ENCODE assay signal across 13 cellular contexts in the genomic region with DNA sequence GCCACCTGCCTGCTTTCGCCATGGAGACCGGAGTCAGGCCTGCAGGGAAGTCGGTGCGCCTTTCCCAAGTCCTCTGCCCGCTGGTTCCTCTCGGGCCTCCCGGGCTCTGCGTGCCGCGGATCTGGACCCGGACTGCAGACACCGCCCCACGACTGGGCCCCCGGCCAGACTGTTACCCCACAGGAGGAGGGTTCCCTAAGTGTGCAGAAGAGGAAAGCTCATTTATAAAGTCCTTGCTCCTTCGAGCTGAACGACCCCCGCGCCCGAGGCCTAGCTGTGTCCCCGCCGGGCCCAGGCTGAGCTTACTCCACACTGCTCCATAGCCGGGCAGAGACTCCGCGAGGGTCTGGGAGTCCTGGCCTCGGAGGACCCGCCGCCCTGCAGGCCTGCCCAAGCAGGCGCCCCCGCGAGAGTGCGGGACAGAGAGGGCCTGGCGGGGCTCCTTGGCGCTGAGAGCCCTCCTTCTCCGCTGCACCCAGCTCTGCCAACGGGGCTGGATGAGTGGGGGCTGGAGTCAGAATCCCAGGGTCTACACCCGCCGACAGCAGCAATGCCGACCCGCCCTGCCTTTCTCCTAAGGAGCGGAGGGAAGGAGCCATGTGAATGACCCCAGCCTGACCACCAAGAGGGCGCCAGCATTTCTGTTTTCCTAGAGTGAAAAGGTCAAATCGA. TPM values are rescaled to one million over a fixed set of nuclear protein-coding genes. Genes with fewer than 3 reads are reported as not detected.
DNase-seq lines count a peak whose midpoint lies in the region; ATAC-seq and TF ChIP-seq lines count a peak whose summit lies in the region.
"Had no signal": no experiment of that assay in that cellular context is flagged by ENCODE, and none has a peak within 500 bp of the region (broad histone marks: within the 10 kb centered on the region; RNA-seq: fewer than 3 reads in every experiment).

No MANE protein-coding gene starts in this region.

- H3K4me1 ChIP-seq in left ventricle myocardium inferior (peaks cover 29% of the 10 kb centered on the region), right atrium auricular region (peaks cover 0 to 27% of the 10 kb centered on the region in 2 donors), mesenchymal stem cell (ENCODE audit: control insufficient read depth, insufficient read depth, low read depth, low read length) (peaks cover 30% of the 10 kb centered on the region), PC-9 (replicated peaks; ENCODE audit: insufficient read depth) (no peaks in the 10 kb centered on the region)
- no peaks in the 10 kb centered on the region for H3K4me1 ChIP-seq in naive thymus-derived CD4-positive, alpha-beta T cell (ENCODE audit: control insufficient read depth in 2 of 2, insufficient read depth in 2 of 2, low read length in 2 of 2)
- H3K4me1 ChIP-seq: SJSA1 had no signal

- H2BK15ac ChIP-seq in mesenchymal stem cell (ENCODE audit: low read depth, poor library complexity, severe bottlenecking) = no peak overlapping the region

- no peak overlapping the region for H3K9ac ChIP-seq in mesenchymal stem cell (ENCODE audit: low read length)

- WGBS in mesenchymal stem cell = 2% methylated on average over 42 of the region's 42 CpGs

- H3K36me3 Mint-ChIP-seq in WTC11 (no peaks in the 10 kb centered on the region), type B pancreatic cell (no peaks in the 10 kb centered on the region)
- H3K36me3 Mint-ChIP-seq in naive thymus-derived CD4-positive, alpha-beta T cell = peaks cover 0 to 1% (median 0%) of the 10 kb centered on the region in 5 donors

- H3K79me2 ChIP-seq in PC-9 (ENCODE audit: low read depth) = no peaks in the 10 kb centered on the region

- peaks cover 100% of the 10 kb centered on the region for H3K27me3 Mint-ChIP-seq in WTC11 (ENCODE audit: low read depth)
- H3K27me3 Mint-ChIP-seq in type B pancreatic cell = peaks cover 97% of the 10 kb centered on the region
- peaks cover 72 to 92% (median 81%) of the 10 kb centered on the region in 5 donors for H3K27me3 Mint-ChIP-seq in naive thymus-derived CD4-positive, alpha-beta T cell

- peaks cover 100% of the 10 kb centered on the region for H3K27me3 ChIP-seq in left ventricle myocardium inferior (ENCODE audit: low read depth)
- peaks cover 65 to 81% of the 10 kb centered on the region in 2 donors for H3K27me3 ChIP-seq in right atrium auricular region
- peaks cover 94 to 98% of the 10 kb centered on the region in 2 experiments for H3K27me3 ChIP-seq in mesenchymal stem cell (ENCODE audit: control insufficient read depth in 1 of 2, insufficient read depth in 1 of 2, low read length in 2 of 2)
- H3K27me3 ChIP-seq in PC-9 (ENCODE audit: insufficient read depth, low read depth) = peaks cover 99% of the 10 kb centered on the region
- H3K27me3 ChIP-seq in naive thymus-derived CD4-positive, alpha-beta T cell (ENCODE audit: control insufficient read depth in 2 of 2, insufficient read depth in 2 of 2, low read length in 2 of 2) = peaks cover 10 to 28% of the 10 kb centered on the region in 2 donors

- H3K27ac Mint-ChIP-seq in WTC11 (no peak overlapping the region), type B pancreatic cell (no peak overlapping the region)
- H3K27ac Mint-ChIP-seq in naive thymus-derived CD4-positive, alpha-beta T cell = peak overlapping the region in 1 of 9 donors; percentile 18
- H3K27ac Mint-ChIP-seq: activated naive CD4-positive, alpha-beta T cell treated with anti-CD3 and anti-CD28 coated beads, Interleukin-2, amount 50 U/mL, for 72 hours had no signal

- no peak overlapping the region for H2AK5ac ChIP-seq in mesenchymal stem cell (ENCODE audit: low read length, severe bottlenecking)

- no peaks in the 10 kb centered on the region for H3K79me1 ChIP-seq in mesenchymal stem cell (replicated peaks; ENCODE audit: low read length, poor library complexity, severe bottlenecking)

- H3K9me3 ChIP-seq in left ventricle myocardium inferior (replicated peaks) (no peaks in the 10 kb centered on the region), right atrium auricular region (no peaks in the 10 kb centered on the region), mesenchymal stem cell (ENCODE audit: control insufficient read depth, low read length) (peaks cover 4% of the 10 kb centered on the region), PC-9 (ENCODE audit: insufficient read depth, low read depth) (no peaks in the 10 kb centered on the region)
- H3K9me3 ChIP-seq in naive thymus-derived CD4-positive, alpha-beta T cell (ENCODE audit: control insufficient read depth in 2 of 3, low read length in 3 of 3) = no peaks in the 10 kb centered on the region
- H3K9me3 ChIP-seq: SJSA1, tibial nerve had no signal

- H3K27ac ChIP-seq in left ventricle myocardium inferior (replicated peaks) (no peak overlapping the region), right atrium auricular region (no peak overlapping the region), mesenchymal stem cell (ENCODE audit: low read length, poor library complexity, severe bottlenecking) (no peak overlapping the region), PC-9 (no peak overlapping the region)
- no peak overlapping the region for H3K27ac ChIP-seq in naive thymus-derived CD4-positive, alpha-beta T cell (ENCODE audit: low read depth, low read length)
- H3K27ac ChIP-seq: SJSA1, tibial nerve had no signal

- no peak overlapping the region for H2AFZ ChIP-seq in mesenchymal stem cell (ENCODE audit: low read depth, low read length)
- H2AFZ ChIP-seq in PC-9 = no peak overlapping the region

- peak overlapping the region; percentile 64 for H3K4me2 ChIP-seq in mesenchymal stem cell (ENCODE audit: low read length, poor library complexity, severe bottlenecking)
- no peak overlapping the region for H3K4me2 ChIP-seq in PC-9

- no peak overlapping the region for H2BK12ac ChIP-seq in mesenchymal stem cell (ENCODE audit: low read length in 2 of 2)

- DNase-seq in left ventricle myocardium inferior = no peak
- DNase-seq in right atrium auricular region (ENCODE audit: low spot score) = no peak
- DNase-seq in WTC11 (ENCODE audit: low spot score) = no peak
- no peak for DNase-seq in mesenchymal stem cell
- DNase-seq in type B pancreatic cell (ENCODE audit: extremely low spot score, unreplicated experiment) = no peak
- DNase-seq in PC-9 = no peak
- no peak for DNase-seq in naive thymus-derived CD4-positive, alpha-beta T cell
- DNase-seq: left colon, NCI-H1436 had no signal

- H3K4me3 ChIP-seq in left ventricle myocardium inferior (peak overlapping the region; percentile 44), right atrium auricular region (no peak overlapping the region), mesenchymal stem cell (ENCODE audit: insufficient read depth in 1 of 2, low read depth in 1 of 2, low read length in 2 of 2) (no peak overlapping the region), PC-9 (no peak overlapping the region)
- no peak overlapping the region for H3K4me3 ChIP-seq in naive thymus-derived CD4-positive, alpha-beta T cell (ENCODE audit: low read length)
- H3K4me3 ChIP-seq: SJSA1 had no signal

- no peak overlapping the region for H3K14ac ChIP-seq in mesenchymal stem cell (ENCODE audit: low read length in 2 of 2)

- H3K9me2 ChIP-seq in PC-9 (ENCODE audit: insufficient read depth) = no peaks in the 10 kb centered on the region

- ATAC-seq in WTC11 = peak; percentile 16
- no peak for ATAC-seq in HG03442 (IDR thresholded peaks at IDR 0.05; ENCODE audit: unreplicated experiment)
- ATAC-seq in naive thymus-derived CD4-positive, alpha-beta T cell = no peak

- no peak overlapping the region for H4K91ac ChIP-seq in mesenchymal stem cell (ENCODE audit: low read length)

- H3K9me3 Mint-ChIP-seq in WTC11 = no peaks in the 10 kb centered on the region
- no peaks in the 10 kb centered on the region for H3K9me3 Mint-ChIP-seq in type B pancreatic cell
- no peaks in the 10 kb centered on the region for H3K9me3 Mint-ChIP-seq in naive thymus-derived CD4-positive, alpha-beta T cell
- H3K9me3 Mint-ChIP-seq: activated naive CD4-positive, alpha-beta T cell treated with anti-CD3 and anti-CD28 coated beads, Interleukin-2, amount 50 U/mL, for 72 hours had no signal

- CTCF ChIA-PET in WTC11 (lab: Charles Lee) (interaction anchor here (0.6 to 0.9 kb wide), 4 partner anchors 17 to 67 kb away, joined by 3 to 4 read pairs (median 3); no protein-coding TSS in a partner anchor), PC-9 (lab: Charles Lee) (no interaction called here)
- CTCF ChIA-PET in naive thymus-derived CD4-positive, alpha-beta T cell (lab: Charles Lee) = no interaction called here

- H3K23ac ChIP-seq in mesenchymal stem cell (ENCODE audit: low read length in 2 of 2) = no peak overlapping the region

- H3F3A ChIP-seq in PC-9 (ENCODE audit: insufficient read depth, low read depth) = no peaks in the 10 kb centered on the region

- intact Hi-C loops in left ventricle myocardium inferior (cut with micrococcal nuclease) = no loop called here
- intact Hi-C loops in PC-9 (cut with micrococcal nuclease; ENCODE audit: unreplicated experiment) = no loop called here
- intact Hi-C loops in naive thymus-derived CD4-positive, alpha-beta T cell (cut with micrococcal nuclease) = loop anchor here in 1 of 2 donors (2.0 to 5.0 kb wide), 2 partner anchors 89 to 1541 kb away; no protein-coding TSS in a partner anchor

- peaks cover 29% of the 10 kb centered on the region for H3K4me1 Mint-ChIP-seq in WTC11
- peaks cover 3% of the 10 kb centered on the region for H3K4me1 Mint-ChIP-seq in type B pancreatic cell (ENCODE audit: unreplicated experiment)
- peaks cover 6 to 23% (median 10%) of the 10 kb centered on the region in 7 donors for H3K4me1 Mint-ChIP-seq in naive thymus-derived CD4-positive, alpha-beta T cell

- H3K4ac ChIP-seq in mesenchymal stem cell (ENCODE audit: low read depth in 1 of 2, low read length in 2 of 2) = no peak overlapping the region

- H3K4me3 Mint-ChIP-seq in WTC11 (peak overlapping the region; percentile 63), type B pancreatic cell (peak overlapping the region; percentile 59)
- peak overlapping the region in 4 of 10 donors; percentile 9 to 62 (median 44) for H3K4me3 Mint-ChIP-seq in naive thymus-derived CD4-positive, alpha-beta T cell

- no peak overlapping the region for H2BK120ac ChIP-seq in mesenchymal stem cell (ENCODE audit: low read depth, low read length)

- no peak overlapping the region for H2BK5ac ChIP-seq in mesenchymal stem cell (ENCODE audit: low read depth, low read length, poor library complexity, severe bottlenecking)

- no peaks in the 10 kb centered on the region for H3K36me3 ChIP-seq in left ventricle myocardium inferior
- H3K36me3 ChIP-seq in right atrium auricular region = no peaks in the 10 kb centered on the region
- no peaks in the 10 kb centered on the region for H3K36me3 ChIP-seq in mesenchymal stem cell (ENCODE audit: control insufficient read depth in 1 of 2, insufficient read depth in 2 of 2, low read depth in 1 of 2, low read length in 2 of 2)
- no peaks in the 10 kb centered on the region for H3K36me3 ChIP-seq in PC-9 (ENCODE audit: low read depth)
- no peaks in the 10 kb centered on the region for H3K36me3 ChIP-seq in naive thymus-derived CD4-positive, alpha-beta T cell (ENCODE audit: control insufficient read depth in 2 of 3, insufficient read depth in 3 of 3, low read length in 3 of 3)
- H3K36me3 ChIP-seq: SJSA1, tibial nerve had no signal

- H4K20me1 ChIP-seq in PC-9 (ENCODE audit: insufficient read depth) = no peaks in the 10 kb centered on the region; the same call in 1 of the 2 replicates

- H3K18ac ChIP-seq in mesenchymal stem cell (ENCODE audit: low read depth in 1 of 2, low read length in 2 of 2) = no peak overlapping the region

- no peak for TF ChIP-seq CTCF in left ventricle myocardium inferior (IDR thresholded peaks at IDR 0.05; ENCODE audit: borderline replicate concordance)
- no peak for TF ChIP-seq CTCF in right atrium auricular region (IDR thresholded peaks at IDR 0.05)
- TF ChIP-seq CTCF in WTC11 (IDR thresholded peaks at IDR 0.05) = no peak
- no peak for TF ChIP-seq CTCF in type B pancreatic cell (conservative IDR thresholded peaks at IDR 0.05)
- TF ChIP-seq CTCF in PC-9 (conservative IDR thresholded peaks at IDR 0.05) = no peak

- BruUV-seq in PC-9 (replicated peaks; lab: Mats Ljungman, UMichigan) = no TSS peak

- POLR2A ChIA-PET in WTC11 (lab: Charles Lee) (no interaction called here), PC-9 (lab: Charles Lee; ENCODE audit: unreplicated experiment) (no interaction called here)
- POLR2A ChIA-PET in naive thymus-derived CD4-positive, alpha-beta T cell (lab: Charles Lee) = no interaction called here

- H4K8ac ChIP-seq in mesenchymal stem cell (ENCODE audit: low read length) = no peak overlapping the region

RNA-seq across cellular contexts. Expression of a gene that starts 8.3 kb away (rescaled TPM):
- total RNA-seq in left ventricle myocardium inferior = 0.11 TPM
- total RNA-seq in right atrium auricular region = not detected
- not detected in 3 replicates for total RNA-seq in WTC11 (2021)
- not detected for polyA plus RNA-seq in mesenchymal stem cell (2013, experiment 1 of 2)
- not detected for polyA plus RNA-seq in mesenchymal stem cell (2013, experiment 2 of 2)
- total RNA-seq in type B pancreatic cell (ENCODE audit: low replicate concordance) = 0.07 and 0.94 TPM in 2 replicates
- total RNA-seq in PC-9 (2021) = not detected in 2 replicates
- not detected for total RNA-seq in naive thymus-derived CD4-positive, alpha-beta T cell
- not detected for polyA plus RNA-seq in naive thymus-derived CD4-positive, alpha-beta T cell
- total RNA-seq: activated naive CD4-positive, alpha-beta T cell treated with anti-CD3 and anti-CD28 coated beads, Interleukin-2, amount 50 U/mL, for 72 hours; left colon had no signal
